2 cellular contexts compared by ENCODE assay signal in the genomic region with DNA sequence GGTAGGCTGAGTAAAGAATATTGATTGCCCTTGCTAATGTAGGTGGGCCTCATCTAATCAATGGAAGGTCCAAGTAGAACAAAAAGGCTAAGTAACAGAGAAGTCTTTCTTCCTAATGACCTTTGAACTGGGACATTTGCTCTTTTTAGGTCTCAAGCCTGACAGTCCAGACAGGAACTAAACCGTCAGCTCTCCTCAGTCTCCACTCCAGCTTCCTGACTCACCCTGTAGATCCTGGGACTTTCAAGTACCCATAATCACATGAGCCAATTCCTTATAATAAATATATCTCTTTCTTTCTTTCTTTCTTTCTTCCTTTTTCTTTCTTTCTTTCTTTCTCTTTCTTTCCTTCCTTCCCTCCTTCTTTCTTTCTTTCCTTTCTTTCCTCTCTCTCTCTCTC.
TF ChIP-seq lines count a peak whose summit lies in the region.

No MANE protein-coding gene starts in this region.

TF ChIP-seq in IMR-90, 13 proteins besides CTCF, POLR2A, EP300 and RAD21:
- TF ChIP-seq FOS (IDR thresholded peaks at IDR 0.05; ENCODE audit: low read depth, low read length) (no peak), RFX5 (IDR thresholded peaks at IDR 0.05; ENCODE audit: low read depth, low read length) (no peak), SMC3 (IDR thresholded peaks at IDR 0.05; ENCODE audit: low read depth, low read length) (no peak), USF2 (IDR thresholded peaks at IDR 0.05; ENCODE audit: low read depth, low read length) (no peak)

TF ChIP-seq in WTC11, 78 proteins besides CTCF, POLR2A, EP300 and RAD21:
- TF ChIP-seq ATF1 (CRISPR knock-in tag; IDR thresholded peaks at IDR 0.05), result no peak
- no peak for TF ChIP-seq TEAD4 (CRISPR knock-in tag; IDR thresholded peaks at IDR 0.05)
- TF ChIP-seq ELF4 (CRISPR knock-in tag; IDR thresholded peaks at IDR 0.05; ENCODE audit: low read depth), result no peak
